Comparison of ENCODE assay signal across 10 cellular contexts in the genomic region with DNA sequence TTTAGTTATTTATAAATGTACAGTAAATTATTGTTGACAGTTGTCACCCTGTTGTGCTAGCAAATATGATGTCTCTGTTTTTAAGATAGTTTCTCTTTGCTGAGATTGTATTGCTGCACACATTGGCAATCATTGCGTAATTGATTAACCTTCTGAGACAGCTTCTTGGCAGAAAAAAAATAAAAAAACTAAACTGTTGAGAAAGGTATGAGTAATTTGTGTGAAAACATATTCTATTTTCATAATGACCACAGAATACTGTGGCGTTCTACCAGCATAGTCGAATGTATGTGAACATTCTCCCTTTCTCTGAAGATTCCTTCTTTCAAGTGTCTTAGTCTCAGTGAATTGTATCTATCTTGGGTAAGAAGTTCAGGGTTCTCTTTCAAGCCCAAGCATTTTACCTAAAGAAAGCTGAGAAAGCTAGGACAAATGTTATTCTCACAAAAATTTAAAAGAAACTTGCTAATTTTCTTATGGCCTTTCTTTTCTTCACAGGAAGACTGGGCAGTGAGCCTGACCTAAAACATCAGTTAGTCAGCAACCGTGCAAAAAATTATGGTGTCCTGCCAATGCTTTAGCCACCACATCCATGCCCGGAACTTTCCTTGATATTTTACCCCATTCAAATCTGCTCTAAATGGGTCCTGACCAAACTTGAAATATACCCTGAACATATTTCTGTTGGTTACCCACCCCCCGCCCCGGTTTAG.
DNase-seq lines count a peak whose midpoint lies in the region; ATAC-seq and TF ChIP-seq lines count a peak whose summit lies in the region.
"Had no signal": no experiment of that assay in that cellular context is flagged by ENCODE, and none has a peak within 500 bp of the region (broad histone marks: within the 10 kb centered on the region; RNA-seq: fewer than 3 reads in every experiment).

No MANE protein-coding gene starts in this region.

- H3K79me2 ChIP-seq in smooth muscle cell (ENCODE audit: low read depth): peaks cover 91% of the 10 kb centered on the region

- no peak overlapping the region for H3K4me3 ChIP-seq in dorsolateral prefrontal cortex
- H3K4me3 ChIP-seq in smooth muscle cell: no peak overlapping the region
- H3K4me3 ChIP-seq: ovary, SK-N-MC had no signal

- no peak overlapping the region for H3K9ac ChIP-seq in smooth muscle cell (ENCODE audit: low read depth)

- H4K20me1 ChIP-seq in smooth muscle cell (ENCODE audit: low read depth): no peaks in the 10 kb centered on the region

- ATAC-seq in GM19035 (IDR thresholded peaks at IDR 0.05; ENCODE audit: unreplicated experiment): peak; percentile 57

- WGBS in smooth muscle cell (ENCODE audit: low lambda C conversion rate): 88% methylated on average over 7 of the region's 7 CpGs

- peak overlapping the region; percentile 6 for H3K4me2 ChIP-seq in smooth muscle cell

- H3K4me1 ChIP-seq in smooth muscle cell (ENCODE audit: low read depth): peaks cover 3% of the 10 kb centered on the region

- no peaks in the 10 kb centered on the region for H3K9me3 ChIP-seq in smooth muscle cell (replicated peaks; ENCODE audit: low read depth)
- H3K9me3 ChIP-seq: ovary had no signal

- intact Hi-C loops in dorsolateral prefrontal cortex (cut with DNase I): no loop called here

- peak; percentile 85 for DNase-seq in LHCN-M2 (ENCODE audit: low read depth)
- no peak for DNase-seq in dorsolateral prefrontal cortex
- no peak for DNase-seq in smooth muscle cell (lab: John Stamatoyannopoulos, UW; ENCODE audit: unreplicated experiment)
- DNase-seq in cortex of kidney (lab: John Stamatoyannopoulos, UW): no peak
- DNase-seq in NCI-H1694 treated with DMSO at 0.1 percent for 48 hours (lab: John Stamatoyannopoulos, UW): no peak
- no peak for DNase-seq in NCI-H524 (lab: John Stamatoyannopoulos, UW)
- DNase-seq in COLO829 (ENCODE audit: low spot score): no peak

- peak overlapping the region in 32 of 59 donors; percentile 4 to 80 (median 39) for H3K27ac ChIP-seq in dorsolateral prefrontal cortex
- H3K27ac ChIP-seq in smooth muscle cell (ENCODE audit: low read depth): peak overlapping the region; percentile 30
- H3K27ac ChIP-seq: SK-N-MC had no signal

- H3K36me3 ChIP-seq in smooth muscle cell (ENCODE audit: low read depth): no peaks in the 10 kb centered on the region
- H3K36me3 ChIP-seq: ovary had no signal

- H3F3A ChIP-seq in smooth muscle cell (ENCODE audit: low read depth): no peaks in the 10 kb centered on the region

- TF ChIP-seq CTCF in dorsolateral prefrontal cortex (IDR thresholded peaks at IDR 0.05 in 54 of 56, conservative IDR thresholded peaks at IDR 0.05 in 2 of 56; ENCODE audit: low read depth in 1 of 56, partially characterized antibody in 56 of 56) (no peak), smooth muscle cell (IDR thresholded peaks at IDR 0.05; ENCODE audit: borderline replicate concordance, insufficient read depth, poor library complexity, severe bottlenecking) (no peak)

- H3K27me3 ChIP-seq in dorsolateral prefrontal cortex (no peaks in the 10 kb centered on the region), smooth muscle cell (ENCODE audit: low read depth) (no peaks in the 10 kb centered on the region)
- H3K27me3 ChIP-seq: ovary had no signal

- no peak overlapping the region for H2AFZ ChIP-seq in smooth muscle cell (ENCODE audit: low read depth)
